Comparison of ENCODE assay signal across 11 cellular contexts in the genomic region with DNA sequence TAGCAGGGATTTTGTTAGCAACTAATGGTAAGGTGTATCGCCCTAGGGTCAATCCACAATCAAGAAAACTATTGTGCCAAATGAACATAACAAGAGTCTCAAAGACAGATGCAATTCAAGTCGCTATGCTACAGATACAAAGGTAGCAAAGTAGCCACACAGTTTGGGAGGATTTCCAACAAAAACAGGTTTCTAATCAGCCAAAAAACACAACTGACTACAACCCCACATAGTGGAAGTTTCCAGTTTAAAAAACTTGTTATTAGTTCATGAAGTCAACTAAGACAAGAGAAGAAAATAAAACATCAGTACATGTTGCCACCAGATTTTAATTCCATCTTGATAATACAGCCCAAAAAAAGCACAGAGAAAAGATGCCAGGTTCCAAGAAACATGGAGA. TPM values are rescaled to one million over a fixed set of nuclear protein-coding genes. Genes with fewer than 3 reads are reported as not detected.
DNase-seq lines count a peak whose midpoint lies in the region; ATAC-seq and TF ChIP-seq lines count a peak whose summit lies in the region.
"Had no signal": no experiment of that assay in that cellular context is flagged by ENCODE, and none has a peak within 500 bp of the region (broad histone marks: within the 10 kb centered on the region; RNA-seq: fewer than 3 reads in every experiment).

No MANE protein-coding gene starts in this region.

- ATAC-seq in Right ventricle myocardium inferior (no peak), natural killer cell (no peak), aorta (ENCODE audit: low FRiP score) (no peak), HG03469 (IDR thresholded peaks at IDR 0.05; ENCODE audit: unreplicated experiment) (no peak)

- H3K9me3 ChIP-seq in left ventricle myocardium inferior (replicated peaks), result no peaks in the 10 kb centered on the region
- no peaks in the 10 kb centered on the region for H3K9me3 ChIP-seq in aorta (ENCODE audit: control insufficient read depth, low read length)
- H3K9me3 ChIP-seq: BLaER1 had no signal

- H3K27ac Mint-ChIP-seq in MCF 10A (ENCODE audit: low read depth, unreplicated experiment), result peak overlapping the region; percentile 54
- peak overlapping the region; percentile 90 to 96 for H3K27ac Mint-ChIP-seq in natural killer cell

- BruUV-seq in MCF 10A (replicated peaks; lab: Mats Ljungman, UMichigan), result no TSS peak

- intact Hi-C loops in left ventricle myocardium inferior (cut with micrococcal nuclease), result no loop called here
- intact Hi-C loops in Right ventricle myocardium inferior (cut with DNase I), result no loop called here
- intact Hi-C loops in MCF 10A (cut with micrococcal nuclease), result loop anchor here (5.0 kb wide), 1 partner anchor 38 kb away; a partner anchor contains a TSS
- intact Hi-C loops in natural killer cell (cut with micrococcal nuclease), result no loop called here
- intact Hi-C loops in aorta (cut with DNase I), result loop anchor here in 1 of 2 donors (5.0 kb wide), 1 partner anchor 33 kb away; no protein-coding TSS in a partner anchor
- intact Hi-C loops in lower leg skin (cut with DNase I; ENCODE audit: low total_unique reads), result no loop called here

- H3K9me3 Mint-ChIP-seq in MCF 10A (ENCODE audit: unreplicated experiment), result no peaks in the 10 kb centered on the region
- H3K9me3 Mint-ChIP-seq in natural killer cell, result no peaks in the 10 kb centered on the region

- DNase-seq in left ventricle myocardium inferior (no peak), Right ventricle myocardium inferior (ENCODE audit: missing footprints) (no peak), MCF 10A (ENCODE audit: unreplicated experiment) (peak; percentile 39), natural killer cell (no peak), aorta (no peak), lower leg skin (ENCODE audit: low spot score in 2 of 2) (no peak), G401 (ENCODE audit: low spot score) (no peak)
- DNase-seq: effector CD8-positive, alpha-beta T cell; islet precursor cell had no signal

- POLR2A ChIA-PET in MCF 10A (lab: Yijun Ruan, JAX), result interaction anchor here (0.6 to 2.5 kb wide), 3 partner anchors 14 to 37 kb away, joined by 3 to 17 read pairs (median 3); no protein-coding TSS in a partner anchor

- no peaks in the 10 kb centered on the region for H3K27me3 Mint-ChIP-seq in MCF 10A (ENCODE audit: insufficient read depth, unreplicated experiment)
- H3K27me3 Mint-ChIP-seq in natural killer cell (ENCODE audit: low read depth in 2 of 2), result no peaks in the 10 kb centered on the region

- H3K4me1 ChIP-seq in left ventricle myocardium inferior (peaks cover 100% of the 10 kb centered on the region), aorta (ENCODE audit: control insufficient read depth in 1 of 2, insufficient read depth in 2 of 2, low read length in 2 of 2) (peaks cover 0 to 14% of the 10 kb centered on the region in 2 donors)

- 30 to 42% methylated on average over 2 of the region's 2 CpGs for WGBS in aorta, 2 donors
- 84 to 90% methylated on average over 2 of the region's 2 CpGs for WGBS in lower leg skin, 2 donors

- peak overlapping the region; percentile 100 for H3K27ac ChIP-seq in left ventricle myocardium inferior (replicated peaks)
- H3K27ac ChIP-seq in aorta (ENCODE audit: low read depth in 1 of 2, low read length in 2 of 2), result peak overlapping the region; percentile 15 to 76
- H3K27ac ChIP-seq: BLaER1 had no signal

- H3K27me3 ChIP-seq in left ventricle myocardium inferior (ENCODE audit: low read depth) (no peaks in the 10 kb centered on the region), aorta (ENCODE audit: control insufficient read depth in 1 of 2, insufficient read depth in 2 of 2, low read length in 1 of 2) (no peaks in the 10 kb centered on the region)
- H3K27me3 ChIP-seq: BLaER1 had no signal

- H3K4me1 Mint-ChIP-seq in MCF 10A (ENCODE audit: insufficient read depth, unreplicated experiment) (peaks cover 37% of the 10 kb centered on the region), natural killer cell (peaks cover 53 to 61% of the 10 kb centered on the region in 2 donors)

- H3K36me3 Mint-ChIP-seq in MCF 10A (ENCODE audit: insufficient read depth, unreplicated experiment), result peaks cover 64% of the 10 kb centered on the region
- H3K36me3 Mint-ChIP-seq in natural killer cell, result no peaks in the 10 kb centered on the region

- CTCF ChIA-PET in MCF 10A (lab: Yijun Ruan, JAX), result interaction anchor here (1.2 kb wide), 1 partner anchor 10 kb away, joined by 3 read pairs; no protein-coding TSS in a partner anchor

- TF ChIP-seq CTCF in left ventricle myocardium inferior (IDR thresholded peaks at IDR 0.05; ENCODE audit: borderline replicate concordance) (no peak), MCF 10A (IDR thresholded peaks at IDR 0.05; ENCODE audit: unreplicated experiment) (no peak), natural killer cell (IDR thresholded peaks at IDR 0.05) (no peak), lower leg skin (IDR thresholded peaks at IDR 0.05) (no peak)

- in situ Hi-C loops in G401 (cut with HindIII; ENCODE audit: low sequenced_read_pairs), result no loop called here

- H3K36me3 ChIP-seq in left ventricle myocardium inferior, result peaks cover 39% of the 10 kb centered on the region
- H3K36me3 ChIP-seq in aorta (ENCODE audit: control insufficient read depth in 1 of 2, insufficient read depth in 2 of 2, low read length in 1 of 2), result peaks cover 0 to 5% of the 10 kb centered on the region in 2 donors

- H3K4me3 Mint-ChIP-seq in MCF 10A (ENCODE audit: unreplicated experiment), result no peak overlapping the region
- no peak overlapping the region for H3K4me3 Mint-ChIP-seq in natural killer cell

- TF ChIP-seq POLR2A in lower leg skin (IDR thresholded peaks at IDR 0.05), result no peak

- H3K4me3 ChIP-seq in left ventricle myocardium inferior (no peak overlapping the region), aorta (ENCODE audit: low read length in 2 of 2) (no peak overlapping the region), lower leg skin (ENCODE audit: low read depth, poor library complexity, severe bottlenecking) (no peak overlapping the region)
- H3K4me3 ChIP-seq: BLaER1 had no signal

RNA-seq across cellular contexts. Expression of a gene that starts 38.0 kb away (rescaled TPM):
- total RNA-seq in left ventricle myocardium inferior (150 TPM), Right ventricle myocardium inferior (180 TPM), MCF 10A (2022) (643 and 653 TPM in 2 replicates), natural killer cell (1,000 to 10,000 TPM in 1 of 3 donors, 100 to 1,000 TPM in 2; 803 to 1,038 (median 808) TPM), aorta (1,000 to 10,000 TPM; 1,564 to 1,890 TPM), lower leg skin (100 to 1,000 TPM; 258 to 335 (median 307) TPM)
- polyA plus RNA-seq in aorta, result 100 to 1,000 TPM; 170 to 572 TPM
- 153 and 185 TPM in 2 replicates for total RNA-seq in G401 (2014; rRNA removed; shearing (Covaris generic))
